In the genomic region with DNA sequence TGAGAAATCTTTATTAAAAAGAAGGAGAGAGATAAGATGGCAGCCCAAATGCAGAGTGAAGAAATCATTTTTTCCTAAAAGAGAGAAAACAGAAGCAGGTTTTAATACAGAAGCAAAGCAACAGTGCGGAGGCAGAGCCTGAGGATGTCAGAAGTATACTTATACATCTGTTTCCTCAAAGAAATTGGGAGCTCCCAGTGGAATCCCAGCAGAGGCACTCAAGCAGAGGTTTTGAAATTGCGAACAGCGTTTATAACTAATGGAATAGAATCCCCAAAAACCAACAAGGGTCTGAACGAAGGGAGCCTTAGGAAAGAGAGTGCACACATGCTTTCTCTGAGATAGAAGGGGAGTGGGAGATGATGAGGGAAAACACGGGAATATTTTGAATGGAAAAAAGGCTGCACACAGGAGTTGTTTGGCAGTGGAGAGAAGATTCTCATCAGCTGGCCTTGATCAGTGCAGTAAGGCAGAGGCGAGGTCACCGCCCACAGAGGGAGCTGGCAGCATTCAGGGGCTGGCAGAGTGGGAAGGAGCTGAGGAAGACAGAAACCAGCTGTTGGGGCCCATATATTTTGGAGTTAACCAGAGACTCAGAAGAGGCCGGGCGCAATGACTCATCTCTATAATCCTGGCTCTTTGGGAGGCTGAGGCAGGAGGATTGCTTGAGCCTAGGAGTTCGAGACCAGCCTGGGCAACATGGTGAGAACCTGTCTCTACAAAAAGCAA, we compare ENCODE assay signal across 12 cellular contexts. TPM values are rescaled to one million over a fixed set of nuclear protein-coding genes. Genes with fewer than 3 reads are reported as not detected.
DNase-seq lines count a peak whose midpoint lies in the region; ATAC-seq and TF ChIP-seq lines count a peak whose summit lies in the region.
"Had no signal": no experiment of that assay in that cellular context is flagged by ENCODE, and none has a peak within 500 bp of the region (broad histone marks: within the 10 kb centered on the region; RNA-seq: fewer than 3 reads in every experiment).

No MANE protein-coding gene starts in this region.

- peak; percentile 39 for DNase-seq in EH (ENCODE audit: low read depth)
- DNase-seq in M059J (ENCODE audit: low read depth): peak; percentile 37
- peak; percentile 47 for DNase-seq in colonic mucosa
- no peak for DNase-seq in gastrocnemius medialis
- DNase-seq in esophagus muscularis mucosa (ENCODE audit: extremely low spot score): no peak
- no peak for DNase-seq in effector memory CD8-positive, alpha-beta T cell
- no peak for DNase-seq in occipital lobe (lab: John Stamatoyannopoulos, UW)
- DNase-seq: erythroblast; midbrain; stimulated activated CD4-positive, alpha-beta T cell treated with anti-CD3 and anti-CD28 coated beads, Interleukin-12 subunit alpha, Interleukin-12 subunit beta, amount 100 ng/mL, for 4 hours had no signal

- peaks cover 29% of the 10 kb centered on the region for H3K4me1 Mint-ChIP-seq in nephron
- H3K4me1 Mint-ChIP-seq in effector memory CD8-positive, alpha-beta T cell (ENCODE audit: low read depth in 2 of 2): peaks cover 0 to 4% of the 10 kb centered on the region in 2 donors

- TF ChIP-seq POLR2A in gastrocnemius medialis (IDR thresholded peaks at IDR 0.05): no peak
- no peak for TF ChIP-seq POLR2A in esophagus muscularis mucosa (IDR thresholded peaks at IDR 0.05; ENCODE audit: low read depth)

- H3K4me1 ChIP-seq in colonic mucosa: no peaks in the 10 kb centered on the region
- no peaks in the 10 kb centered on the region for H3K4me1 ChIP-seq in gastrocnemius medialis
- peaks cover 0 to 15% (median 5%) of the 10 kb centered on the region in 4 donors for H3K4me1 ChIP-seq in esophagus muscularis mucosa

- H3K9ac ChIP-seq in colonic mucosa (ENCODE audit: low read depth in 2 of 2, low read length in 2 of 2): no peak overlapping the region

- H3K27ac ChIP-seq in colonic mucosa (no peak overlapping the region), gastrocnemius medialis (no peak overlapping the region), esophagus muscularis mucosa (replicated peaks in 1 of 4) (no peak overlapping the region)

- intact Hi-C loops in colonic mucosa (cut with DNase I): no loop called here
- intact Hi-C loops in gastrocnemius medialis (cut with DNase I; ENCODE audit: low total_unique reads): no loop called here
- intact Hi-C loops in esophagus muscularis mucosa (cut with DNase I): no loop called here

- WGBS in esophagus muscularis mucosa: 70% methylated on average over 10 of the region's 10 CpGs

- peaks cover 17% of the 10 kb centered on the region for H3K27me3 Mint-ChIP-seq in nephron (ENCODE audit: low read depth)
- H3K27me3 Mint-ChIP-seq in effector memory CD8-positive, alpha-beta T cell: peaks cover 36 to 70% of the 10 kb centered on the region in 2 donors

- no peaks in the 10 kb centered on the region for H3K9me3 ChIP-seq in colonic mucosa
- H3K9me3 ChIP-seq in gastrocnemius medialis: no peaks in the 10 kb centered on the region
- H3K9me3 ChIP-seq in esophagus muscularis mucosa: no peaks in the 10 kb centered on the region

- no peaks in the 10 kb centered on the region for H3K36me3 Mint-ChIP-seq in nephron (ENCODE audit: low read depth)
- H3K36me3 Mint-ChIP-seq in effector memory CD8-positive, alpha-beta T cell (ENCODE audit: insufficient read depth): peaks cover 3% of the 10 kb centered on the region

- H3K4me3 ChIP-seq in colonic mucosa (no peak overlapping the region), gastrocnemius medialis (no peak overlapping the region), esophagus muscularis mucosa (no peak overlapping the region)

- H3K4me3 Mint-ChIP-seq in nephron: no peak overlapping the region
- H3K4me3 Mint-ChIP-seq in effector memory CD8-positive, alpha-beta T cell: no peak overlapping the region

- TF ChIP-seq CTCF in colonic mucosa (IDR thresholded peaks at IDR 0.05): no peak
- TF ChIP-seq CTCF in nephron (IDR thresholded peaks at IDR 0.05; ENCODE audit: unreplicated experiment in 3 of 3): no peak
- no peak for TF ChIP-seq CTCF in gastrocnemius medialis (IDR thresholded peaks at IDR 0.05 in 4 of 5, conservative IDR thresholded peaks at IDR 0.05 in 1 of 5)
- no peak for TF ChIP-seq CTCF in esophagus muscularis mucosa (IDR thresholded peaks at IDR 0.05)

- peaks cover 3% of the 10 kb centered on the region for H3K9me3 Mint-ChIP-seq in nephron
- H3K9me3 Mint-ChIP-seq in effector memory CD8-positive, alpha-beta T cell: no peaks in the 10 kb centered on the region

- H3K27me3 ChIP-seq in colonic mucosa (no peaks in the 10 kb centered on the region), gastrocnemius medialis (no peaks in the 10 kb centered on the region), esophagus muscularis mucosa (no peaks in the 10 kb centered on the region)

- in situ Hi-C loops in gastrocnemius medialis (cut with MboI; ENCODE audit: low sequenced_read_pairs in 4 of 4): no loop called here

- TF ChIP-seq EP300 in esophagus muscularis mucosa (IDR thresholded peaks at IDR 0.05): no peak

- no peak for ATAC-seq in gastrocnemius medialis
- ATAC-seq in effector memory CD8-positive, alpha-beta T cell (replicated peaks): no peak

- peak overlapping the region; percentile 19 to 69 (median 64) for H3K27ac Mint-ChIP-seq in nephron
- H3K27ac Mint-ChIP-seq in effector memory CD8-positive, alpha-beta T cell: no peak overlapping the region

- H3K36me3 ChIP-seq in colonic mucosa (no peaks in the 10 kb centered on the region), gastrocnemius medialis (no peaks in the 10 kb centered on the region), esophagus muscularis mucosa (no peaks in the 10 kb centered on the region)

RNA-seq across cellular contexts. Expression of a gene that starts 17.5 kb away (rescaled TPM):
- total RNA-seq in M059J (2014; rRNA removed; shearing (Covaris generic)): 1.6 TPM in 1 of 2 replicates, not detected in the other
- total RNA-seq in colonic mucosa: under 1 TPM in 1 of 2 donors, not detected in 1; 0.21 TPM
- not detected for total RNA-seq in gastrocnemius medialis
- total RNA-seq in esophagus muscularis mucosa: not detected
- total RNA-seq in occipital lobe: 0.78 TPM
- total RNA-seq: temporal lobe had no signal

Comparison
In these comparisons a context has a peak if more than half of its experiments do, and no peak if none do; other contexts are left out.
1. DNase-seq: peak in EH (single experiment), M059J (single experiment) and colonic mucosa (single experiment); none in gastrocnemius medialis (0 of 2), esophagus muscularis mucosa (single experiment), effector memory CD8-positive, alpha-beta T cell (0 of 3) and occipital lobe (single experiment).
2. H3K27ac Mint-ChIP-seq: peak in nephron (3 of 3); none in effector memory CD8-positive, alpha-beta T cell (0 of 2).